In genomic region chr2:61065706-61066688, GRCh38 we compare ENCODE assay signal across 1 cellular context.
A peak's percentile ranks its signal among the peaks of the same experiment; 100 is the strongest.
TF ChIP-seq lines count a peak whose summit lies in the region.

SANBR (plus strand) TSS chr2:61065871; CDS start chr2:61070351, 4,480 bp downstream.

TF ChIP-seq in HepG2, 621 proteins besides CTCF, POLR2A, EP300 and RAD21 (continued from another document and continues in another):
- no peak for TF ChIP-seq HIC2 (CRISPR knock-in tag; IDR thresholded peaks at IDR 0.05; ENCODE audit: low read depth)
- TF ChIP-seq ZNF614 (CRISPR knock-in tag; IDR thresholded peaks at IDR 0.05; ENCODE audit: borderline replicate concordance), result no peak; the same call in 1 of the 2 replicates
- TF ChIP-seq ZNF253 (CRISPR knock-in tag; IDR thresholded peaks at IDR 0.05; ENCODE audit: borderline replicate concordance), result peak; percentile 85
- TF ChIP-seq HNRNPH1 (optimal IDR thresholded peaks at IDR 0.05; ENCODE audit: low read depth, low read length), result no peak
- TF ChIP-seq FUBP1 (CRISPR knock-in tag; IDR thresholded peaks at IDR 0.05; ENCODE audit: borderline replicate concordance), result 0 out of 2 replicates have a peak, but pooled peaks have one; percentile 49
- no peak; the same call in 1 of the 2 replicates for TF ChIP-seq SIN3A (IDR thresholded peaks at IDR 0.05; ENCODE audit: borderline replicate concordance, low read depth, low read length)
- TF ChIP-seq ZMAT5 (CRISPR knock-in tag; IDR thresholded peaks at IDR 0.05; ENCODE audit: borderline replicate concordance, low read depth), result no peak
- TF ChIP-seq IRF1 (CRISPR knock-in tag; IDR thresholded peaks at IDR 0.05; ENCODE audit: low read depth), result 0 out of 2 replicates have a peak, but pooled peaks have one; percentile 21
- TF ChIP-seq MTF2 (CRISPR knock-in tag; IDR thresholded peaks at IDR 0.05; ENCODE audit: borderline replicate concordance), result peak; percentile 76; the same call in 1 of the 2 replicates
- TF ChIP-seq SNAPC2 (CRISPR knock-in tag; IDR thresholded peaks at IDR 0.05), result no peak
- TF ChIP-seq HHEX (CRISPR knock-in tag; IDR thresholded peaks at IDR 0.05), result no peak
- TF ChIP-seq TSC22D2 (CRISPR knock-in tag; IDR thresholded peaks at IDR 0.05; ENCODE audit: borderline replicate concordance), result no peak; the same call in 1 of the 2 replicates
- 0 out of 2 replicates have a peak, but pooled peaks have one; percentile 16 for TF ChIP-seq ZNF850 (CRISPR knock-in tag; conservative IDR thresholded peaks at IDR 0.05)
- TF ChIP-seq RBM22 (optimal IDR thresholded peaks at IDR 0.05; ENCODE audit: low read length), result peak; percentile 74
- TF ChIP-seq E2F5 (CRISPR knock-in tag; conservative IDR thresholded peaks at IDR 0.05), result 0 out of 2 replicates have a peak, but pooled peaks have one; percentile 35
- no peak; the same call in 1 of the 2 replicates for TF ChIP-seq ZSCAN21 (CRISPR knock-in tag; IDR thresholded peaks at IDR 0.05; ENCODE audit: borderline replicate concordance)
- TF ChIP-seq ZNF3 (CRISPR knock-in tag; IDR thresholded peaks at IDR 0.05), result 0 out of 2 replicates have a peak, but pooled peaks have one; percentile 6
- no peak for TF ChIP-seq FOXP1 (IDR thresholded peaks at IDR 0.05)
- no peak for TF ChIP-seq FOXP1 (CRISPR knock-in tag; IDR thresholded peaks at IDR 0.05)
- peak; percentile 65 for TF ChIP-seq ZNF724P (CRISPR knock-in tag; IDR thresholded peaks at IDR 0.05; ENCODE audit: borderline replicate concordance)
- TF ChIP-seq GTF3A (CRISPR knock-in tag; conservative IDR thresholded peaks at IDR 0.05), result no peak
- TF ChIP-seq ZFAT (CRISPR knock-in tag; conservative IDR thresholded peaks at IDR 0.05), result no peak
- TF ChIP-seq TRAFD1 (CRISPR knock-in tag; IDR thresholded peaks at IDR 0.05; ENCODE audit: borderline replicate concordance), result no peak
- no peak for TF ChIP-seq SIX4 (CRISPR knock-in tag; IDR thresholded peaks at IDR 0.05)
- peak; percentile 63; the same call in 1 of the 2 replicates for TF ChIP-seq THRA (CRISPR knock-in tag; IDR thresholded peaks at IDR 0.05; ENCODE audit: borderline replicate concordance)
- peak; percentile 81 for TF ChIP-seq NFYC (CRISPR knock-in tag; IDR thresholded peaks at IDR 0.05)
- TF ChIP-seq FOXK1 (CRISPR knock-in tag; IDR thresholded peaks at IDR 0.05; ENCODE audit: borderline replicate concordance, low read depth), result no peak
- no peak for TF ChIP-seq SRF (IDR thresholded peaks at IDR 0.05; ENCODE audit: low read depth, low read length)
- no peak for TF ChIP-seq CHCHD3 (CRISPR knock-in tag; IDR thresholded peaks at IDR 0.05)
- TF ChIP-seq GABPA (IDR thresholded peaks at IDR 0.05; ENCODE audit: low read depth, low read length), result no peak
- TF ChIP-seq GABPA (CRISPR knock-in tag; IDR thresholded peaks at IDR 0.05; ENCODE audit: low read depth), result no peak
- no peak for TF ChIP-seq ZUFSP (CRISPR knock-in tag; IDR thresholded peaks at IDR 0.05; ENCODE audit: borderline replicate concordance)
- TF ChIP-seq U2AF1 (optimal IDR thresholded peaks at IDR 0.05; ENCODE audit: low read depth, low read length), result no peak
- no peak for TF ChIP-seq ZNF383 (CRISPR knock-in tag; IDR thresholded peaks at IDR 0.05; ENCODE audit: borderline replicate concordance)
- TF ChIP-seq ZKSCAN5 (CRISPR knock-in tag; IDR thresholded peaks at IDR 0.05), result no peak
- no peak; the same call in 1 of the 2 replicates for TF ChIP-seq ZNF691 (CRISPR knock-in tag; IDR thresholded peaks at IDR 0.05; ENCODE audit: borderline replicate concordance, low read depth)
- no peak for TF ChIP-seq CHD2 (IDR thresholded peaks at IDR 0.05; ENCODE audit: low read depth, low read length)
- TF ChIP-seq BATF2 (CRISPR knock-in tag; IDR thresholded peaks at IDR 0.05), result peak; percentile 93
- no peak for TF ChIP-seq SYNCRIP (IDR thresholded peaks at IDR 0.05; ENCODE audit: insufficient read depth, low read depth, low read length)
- peak; percentile 84 for TF ChIP-seq SP2 (CRISPR knock-in tag; IDR thresholded peaks at IDR 0.05)
- no peak for TF ChIP-seq CCAR2 (optimal IDR thresholded peaks at IDR 0.05; ENCODE audit: low read depth, low read length)
- TF ChIP-seq ZNF446 (CRISPR knock-in tag; IDR thresholded peaks at IDR 0.05), result peak; percentile 92
- no peak; the same call in 1 of the 2 replicates for TF ChIP-seq PPARG (CRISPR knock-in tag; conservative IDR thresholded peaks at IDR 0.05)
- TF ChIP-seq PRDM10 (CRISPR knock-in tag; IDR thresholded peaks at IDR 0.05; ENCODE audit: low read depth), result no peak
- TF ChIP-seq HOXA3 (CRISPR knock-in tag; IDR thresholded peaks at IDR 0.05), result peak; percentile 80
- peak; percentile 51; the same call in 1 of the 2 replicates for TF ChIP-seq PRMT3 (CRISPR knock-in tag; IDR thresholded peaks at IDR 0.05; ENCODE audit: borderline replicate concordance, low read depth)
- TF ChIP-seq ZNF740 (CRISPR knock-in tag; IDR thresholded peaks at IDR 0.05), result peak; percentile 57; the same call in 1 of the 2 replicates
- TF ChIP-seq FOXA3 (CRISPR knock-in tag; IDR thresholded peaks at IDR 0.05), result no peak
- 0 out of 2 replicates have a peak, but pooled peaks have one; percentile 49 for TF ChIP-seq ZSCAN9 (CRISPR knock-in tag; IDR thresholded peaks at IDR 0.05; ENCODE audit: borderline replicate concordance)
- TF ChIP-seq ZNF75D (CRISPR knock-in tag; IDR thresholded peaks at IDR 0.05; ENCODE audit: borderline replicate concordance), result no peak
